In the genomic region with DNA sequence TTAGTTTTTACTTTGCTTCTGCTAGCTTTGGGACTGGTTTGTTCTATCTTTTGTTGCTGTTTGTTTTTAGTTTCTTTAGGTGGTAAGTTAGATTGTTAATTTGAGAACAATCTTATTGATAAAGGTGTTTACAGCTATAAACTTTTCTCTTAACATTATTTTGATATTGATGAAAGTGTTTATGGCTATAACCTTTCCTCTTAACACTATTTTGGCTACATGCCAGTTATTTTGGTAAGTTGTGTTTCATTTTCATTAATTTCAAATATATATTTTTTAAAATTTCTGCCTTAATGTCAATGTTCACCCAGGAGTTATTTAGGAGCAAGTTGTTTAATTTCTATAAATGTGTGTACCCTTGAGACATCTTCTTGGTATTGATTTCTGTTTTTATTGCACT, we compare ENCODE assay signal across 26 cellular contexts.
"Had no signal": no experiment of that assay in that cellular context is flagged by ENCODE, and none has a peak within 500 bp of the region (broad histone marks: within the 10 kb centered on the region; RNA-seq: fewer than 3 reads in every experiment).

No MANE protein-coding gene starts in this region.

- H3K4me3 ChIP-seq: colonic mucosa, coronary artery, dorsolateral prefrontal cortex, esophagus muscularis mucosa, esophagus squamous epithelium, gastrocnemius medialis, gastroesophageal sphincter, heart left ventricle, heart right ventricle had no signal

- FAIRE-seq: endometrium, endothelial cell of umbilical vein had no signal

- H3K4me1 ChIP-seq: colonic mucosa, esophagus muscularis mucosa, esophagus squamous epithelium, foreskin keratinocyte, gastrocnemius medialis, gastroesophageal sphincter, heart left ventricle, heart right ventricle had no signal

- H3K27me3 ChIP-seq: colonic mucosa, dorsolateral prefrontal cortex, esophagus muscularis mucosa, esophagus squamous epithelium, foreskin keratinocyte, gastrocnemius medialis, gastroesophageal sphincter, heart left ventricle, heart right ventricle had no signal

- ATAC-seq: effector memory CD8-positive, alpha-beta T cell; esophagus mucosa; foreskin keratinocyte; gastrocnemius medialis; gastroesophageal sphincter; heart left ventricle; heart right ventricle had no signal

- H3K27ac ChIP-seq: colonic mucosa, coronary artery, dorsolateral prefrontal cortex, epithelial cell of prostate, esophagus muscularis mucosa, esophagus squamous epithelium, foreskin keratinocyte, gastrocnemius medialis, gastroesophageal sphincter, heart left ventricle, heart right ventricle had no signal

- H3K9me3 ChIP-seq: colonic mucosa, gastrocnemius medialis had no signal

- DNase-seq: colonic mucosa; cortex of kidney; dermis blood vessel endothelial cell; dorsolateral prefrontal cortex; effector CD4-positive, alpha-beta T cell; effector CD8-positive, alpha-beta T cell; effector memory CD4-positive, alpha-beta T cell; effector memory CD8-positive, alpha-beta T cell; endodermal cell; erythroblast; esophagus squamous epithelium; foreskin fibroblast; foreskin keratinocyte; foreskin melanocyte; gastrocnemius medialis; glutamatergic neuron; head of caudate nucleus; heart left ventricle; heart right ventricle had no signal

- H3K36me3 ChIP-seq: colonic mucosa, esophagus muscularis mucosa, esophagus squamous epithelium, gastrocnemius medialis, gastroesophageal sphincter, heart left ventricle, heart right ventricle had no signal
